ENCODE assay signal across 13 cellular contexts in genomic region chr16:49789617-49790016, GRCh38.
"Had no signal": no experiment of that assay in that cellular context is flagged by ENCODE, and none has a peak within 500 bp of the region (broad histone marks: within the 10 kb centered on the region; RNA-seq: fewer than 3 reads in every experiment).

No MANE protein-coding gene starts in this region.

- H3K36me3 ChIP-seq: adrenal gland, brain microvascular endothelial cell, upper lobe of left lung had no signal

- H3K4me1 ChIP-seq: adrenal gland, foreskin keratinocyte, parathyroid adenoma, upper lobe of left lung had no signal

- H3K4me1 Mint-ChIP-seq: activated CD4-positive, alpha-beta T cell treated with anti-CD3 and anti-CD28 coated beads, Interleukin-2, amount 10 ng/mL, durations not matched to agents 24 days and 14 days; activated naive CD4-positive, alpha-beta T cell treated with anti-CD3 and anti-CD28 coated beads, Interleukin-2, amount 10 ng/mL, durations not matched to agents 7 days and 5 days; T-cell had no signal

- H3K4me3 ChIP-seq: adrenal gland, upper lobe of left lung had no signal

- H3K4me3 Mint-ChIP-seq: activated CD4-positive, alpha-beta T cell treated with anti-CD3 and anti-CD28 coated beads, Interleukin-2, amount 10 ng/mL, durations not matched to agents 24 days and 14 days; activated naive CD4-positive, alpha-beta T cell treated with anti-CD3 and anti-CD28 coated beads, Interleukin-2, amount 10 ng/mL, durations not matched to agents 7 days and 5 days; T-cell had no signal

- ATAC-seq: foreskin keratinocyte, T-cell had no signal

- H3K9me3 ChIP-seq: adrenal gland, upper lobe of left lung had no signal

- H3K27me3 ChIP-seq: adrenal gland, brain microvascular endothelial cell, foreskin keratinocyte, upper lobe of left lung had no signal

- DNase-seq: activated CD4-positive, alpha-beta T cell treated with anti-CD3 and anti-CD28 coated beads, Interleukin-2, amount 10 ng/mL, durations not matched to agents 24 days and 14 days; activated naive CD4-positive, alpha-beta T cell treated with anti-CD3 and anti-CD28 coated beads, Interleukin-2, amount 10 ng/mL, durations not matched to agents 7 days and 5 days; adrenal gland; brain microvascular endothelial cell; dermis blood vessel endothelial cell; foreskin keratinocyte; head of caudate nucleus; retina; T-cell; T1000; upper lobe of left lung had no signal

- H3K27ac Mint-ChIP-seq: activated CD4-positive, alpha-beta T cell treated with anti-CD3 and anti-CD28 coated beads, Interleukin-2, amount 10 ng/mL, durations not matched to agents 24 days and 14 days; activated naive CD4-positive, alpha-beta T cell treated with anti-CD3 and anti-CD28 coated beads, Interleukin-2, amount 10 ng/mL, durations not matched to agents 7 days and 5 days; T-cell had no signal

- H3K9me3 Mint-ChIP-seq: activated CD4-positive, alpha-beta T cell treated with anti-CD3 and anti-CD28 coated beads, Interleukin-2, amount 10 ng/mL, durations not matched to agents 24 days and 14 days; activated naive CD4-positive, alpha-beta T cell treated with anti-CD3 and anti-CD28 coated beads, Interleukin-2, amount 10 ng/mL, durations not matched to agents 7 days and 5 days; T-cell had no signal

- H3K9ac ChIP-seq: parathyroid adenoma had no signal

- H3K36me3 Mint-ChIP-seq: activated naive CD4-positive, alpha-beta T cell treated with anti-CD3 and anti-CD28 coated beads, Interleukin-2, amount 10 ng/mL, durations not matched to agents 7 days and 5 days; T-cell had no signal

- H2AFZ ChIP-seq: parathyroid adenoma had no signal

- H3K27ac ChIP-seq: brain microvascular endothelial cell, foreskin keratinocyte, parathyroid adenoma, upper lobe of left lung, VCaP had no signal
